In genomic region chr4:98516441-98517323, GRCh38 we compare ENCODE assay signal across 13 cellular contexts.
A peak's percentile ranks its signal among the peaks of the same experiment; 100 is the strongest.
DNase-seq lines count a peak whose midpoint lies in the region; ATAC-seq, FAIRE-seq and TF ChIP-seq lines count a peak whose summit lies in the region.
"Had no signal": no experiment of that assay in that cellular context is flagged by ENCODE, and none has a peak within 500 bp of the region (broad histone marks: within the 10 kb centered on the region; RNA-seq: fewer than 3 reads in every experiment).

No MANE protein-coding gene starts in this region.

- TF ChIP-seq EP300 in SK-N-SH (IDR thresholded peaks at IDR 0.05; ENCODE audit: borderline replicate concordance in 1 of 2, low read depth in 1 of 2, low read length in 1 of 2), result no peak

- H3K4me3 ChIP-seq in cardiac muscle cell, result no peak overlapping the region
- H3K4me3 ChIP-seq in heart left ventricle, result no peak overlapping the region
- peak overlapping the region in 1 of 2 experiments; percentile 24; a peak in 1 of 4 replicates for H3K4me3 ChIP-seq in SK-N-SH (ENCODE audit: low read depth in 2 of 2, low read length in 1 of 2)
- H3K4me3 ChIP-seq in testis, result no peak overlapping the region

- H3K9me2 ChIP-seq in SK-N-SH, result no peaks in the 10 kb centered on the region

- no peaks in the 10 kb centered on the region for H4K20me1 ChIP-seq in SK-N-SH (ENCODE audit: insufficient read depth)

- peak overlapping the region; percentile 69; the same call in 1 of the 2 replicates for H3K9ac ChIP-seq in SK-N-SH

- 83 to 91% (median 89%) methylated on average over 5 of the region's 5 CpGs for WGBS in heart left ventricle, 4 donors
- 61% methylated on average over 5 of the region's 5 CpGs for WGBS in SK-N-SH (ENCODE audit: low lambda C conversion rate)
- 58 to 76% methylated on average over 5 of the region's 5 CpGs for WGBS in testis, 2 donors

- DNase-seq in cardiac muscle cell (ENCODE audit: low read depth in 1 of 2, low spot score in 1 of 2), result peak in 1 of 2 donors; percentile 45
- DNase-seq in heart left ventricle, result no peak
- DNase-seq in SK-N-SH, result no peak
- peak; percentile 22 for DNase-seq in fibroblast of peridontal ligament (ENCODE audit: extremely low read depth)
- no peak for DNase-seq in testis
- DNase-seq in hypothalamus (lab: John Stamatoyannopoulos, UW), result no peak
- no peak for DNase-seq in GM12892 (ENCODE audit: insufficient read length)
- DNase-seq: left cardiac atrium, NCI-H2227 treated with DMSO at 0.1 percent for 48 hours, Right ventricle myocardium superior had no signal

- FAIRE-seq in GM12892 (lab: Jason Lieb, UNC), result no peak

- H3K27ac ChIP-seq in cardiac muscle cell, result peak overlapping the region; percentile 50
- no peak overlapping the region for H3K27ac ChIP-seq in heart left ventricle
- peak overlapping the region; percentile 43 to 99; a peak in 3 of 4 replicates for H3K27ac ChIP-seq in SK-N-SH (ENCODE audit: low read depth in 2 of 2, low read length in 1 of 2)
- H3K27ac ChIP-seq in testis, result peak overlapping the region; percentile 32 to 69
- H3K27ac ChIP-seq: neutrophil had no signal

- intact Hi-C loops in heart left ventricle (cut with DNase I) (no loop called here), testis (cut with DNase I; ENCODE audit: low total_unique reads) (no loop called here)

- peak overlapping the region; percentile 76 for H3K4me2 ChIP-seq in SK-N-SH

- H3K27me3 ChIP-seq in cardiac muscle cell, result no peaks in the 10 kb centered on the region
- no peaks in the 10 kb centered on the region for H3K27me3 ChIP-seq in heart left ventricle
- H3K27me3 ChIP-seq in SK-N-SH (ENCODE audit: insufficient read depth), result no peaks in the 10 kb centered on the region
- no peaks in the 10 kb centered on the region for H3K27me3 ChIP-seq in testis
- H3K27me3 ChIP-seq: neutrophil had no signal

- TF ChIP-seq POLR2A in heart left ventricle (IDR thresholded peaks at IDR 0.05), result no peak
- no peak for TF ChIP-seq POLR2A in testis (IDR thresholded peaks at IDR 0.05)
- TF ChIP-seq POLR2A in GM12892 (IDR thresholded peaks at IDR 0.05; ENCODE audit: low read depth, low read length), result no peak

- H3K9me3 ChIP-seq in cardiac muscle cell (ENCODE audit: low read depth) (no peaks in the 10 kb centered on the region), heart left ventricle (peaks cover 0 to 9% (median 0%) of the 10 kb centered on the region in 12 donors), SK-N-SH (no peaks in the 10 kb centered on the region), testis (no peaks in the 10 kb centered on the region)
- H3K9me3 ChIP-seq: neutrophil had no signal

- no peak for TF ChIP-seq RAD21 in SK-N-SH (IDR thresholded peaks at IDR 0.05; ENCODE audit: low read length)

- CTCF ChIA-PET in SK-N-SH (lab: Yijun Ruan, JAX), result interaction anchor here (0.9 to 1.0 kb wide), 2 partner anchors 21 to 49 kb away, joined by 3 read pairs; no protein-coding TSS in a partner anchor

- peaks cover 90% of the 10 kb centered on the region for H3K79me2 ChIP-seq in SK-N-SH (ENCODE audit: insufficient read depth)

- no peak overlapping the region for H2AFZ ChIP-seq in SK-N-SH (ENCODE audit: low read depth)

- H3K4me1 ChIP-seq in cardiac muscle cell (ENCODE audit: low read depth), result peaks cover 59% of the 10 kb centered on the region
- peaks cover 0 to 39% (median 0%) of the 10 kb centered on the region in 12 donors for H3K4me1 ChIP-seq in heart left ventricle
- H3K4me1 ChIP-seq in SK-N-SH (ENCODE audit: control insufficient read depth in 1 of 2, insufficient read depth in 2 of 2, low read depth in 1 of 2, low read length in 1 of 2), result peaks cover 13 to 62% of the 10 kb centered on the region in 2 experiments
- peaks cover 53% of the 10 kb centered on the region for H3K4me1 ChIP-seq in testis

- H3K36me3 ChIP-seq in cardiac muscle cell (no peaks in the 10 kb centered on the region), heart left ventricle (no peaks in the 10 kb centered on the region), SK-N-SH (replicated peaks in 1 of 2; ENCODE audit: control insufficient read depth in 1 of 2, insufficient read depth in 2 of 2, low read length in 1 of 2) (no peaks in the 10 kb centered on the region), testis (ENCODE audit: low read depth, missing control alignments) (no peaks in the 10 kb centered on the region)
- H3K36me3 ChIP-seq: neutrophil had no signal

- no peak for TF ChIP-seq CTCF in cardiac muscle cell (IDR thresholded peaks at IDR 0.05; ENCODE audit: low read depth, low read length)
- TF ChIP-seq CTCF in heart left ventricle (IDR thresholded peaks at IDR 0.05), result no peak
- no peak for TF ChIP-seq CTCF in SK-N-SH (IDR thresholded peaks at IDR 0.05)
- no peak for TF ChIP-seq CTCF in testis (IDR thresholded peaks at IDR 0.05)

- ATAC-seq in heart left ventricle, result no peak
- ATAC-seq in HG03469 (IDR thresholded peaks at IDR 0.05; ENCODE audit: unreplicated experiment), result no peak
- ATAC-seq: WTC11 had no signal

- H3F3A ChIP-seq in SK-N-SH (replicated peaks; ENCODE audit: insufficient read depth), result peaks cover 44% of the 10 kb centered on the region

- POLR2A ChIA-PET in SK-N-SH (lab: Yijun Ruan, JAX), result no interaction called here

TF ChIP-seq in SK-N-SH, 30 proteins besides CTCF, POLR2A, EP300 and RAD21:
- TF ChIP-seq ELF1 (IDR thresholded peaks at IDR 0.05) (0 out of 2 replicates have a peak, but pooled peaks have one; percentile 5), PBX3 (IDR thresholded peaks at IDR 0.05) (no peak)

Comparison
In these comparisons a context has a peak if more than half of its experiments do, and no peak if none do; other contexts are left out.
1. H3K27ac ChIP-seq: peak in cardiac muscle cell (single experiment), SK-N-SH (2 of 2) and testis (2 of 2); none in heart left ventricle (0 of 12).